In genomic region chr13:27138457-27139093, GRCh38 we compare ENCODE assay signal across 1 cellular context.
TF ChIP-seq lines count a peak whose summit lies in the region.

No MANE protein-coding gene starts in this region.

TF ChIP-seq in K562, 482 proteins besides CTCF, POLR2A, EP300 and RAD21 (continued from another document and continues in another):
- TF ChIP-seq STAG1 (CRISPR knock-in tag; IDR thresholded peaks at IDR 0.05; ENCODE audit: borderline replicate concordance), result no peak
- TF ChIP-seq ZNF41 (CRISPR knock-in tag; conservative IDR thresholded peaks at IDR 0.05), result peak; percentile 94
- no peak for TF ChIP-seq ZFX (CRISPR knock-in tag; IDR thresholded peaks at IDR 0.05)
- peak; percentile 98 for TF ChIP-seq NUFIP1 (IDR thresholded peaks at IDR 0.05; ENCODE audit: partially characterized antibody)
- peak; percentile 92 for TF ChIP-seq ZNF444 (CRISPR knock-in tag; IDR thresholded peaks at IDR 0.05)
- no peak for TF ChIP-seq CBX5 (IDR thresholded peaks at IDR 0.05; ENCODE audit: borderline replicate concordance, low read depth)
- peak in 1 of 2 experiments; percentile 53; a peak in 1 of 4 replicates for TF ChIP-seq RCOR1 (IDR thresholded peaks at IDR 0.05; ENCODE audit: borderline replicate concordance in 1 of 2, low read depth in 2 of 2, low read length in 2 of 2)
- no peak for TF ChIP-seq SAP30 (IDR thresholded peaks at IDR 0.05; ENCODE audit: borderline replicate concordance, insufficient read depth, low read depth, low read length, poor library complexity, severe bottlenecking)
- no peak for TF ChIP-seq SREBF2 (CRISPR knock-in tag; IDR thresholded peaks at IDR 0.05)
- TF ChIP-seq ZBTB2 (IDR thresholded peaks at IDR 0.05), result peak; percentile 79
- no peak for TF ChIP-seq HMGXB4 (CRISPR knock-in tag; IDR thresholded peaks at IDR 0.05)
- TF ChIP-seq ASH1L (IDR thresholded peaks at IDR 0.05; ENCODE audit: borderline replicate concordance, low read depth, partially characterized antibody), result no peak
- TF ChIP-seq TAF9B (IDR thresholded peaks at IDR 0.05; ENCODE audit: partially characterized antibody), result no peak
- no peak for TF ChIP-seq NKRF (IDR thresholded peaks at IDR 0.05; ENCODE audit: borderline replicate concordance)
- peak; percentile 62 for TF ChIP-seq PKNOX1 (IDR thresholded peaks at IDR 0.05)
- peak; percentile 67; the same call in 1 of the 2 replicates for TF ChIP-seq KLF10 (CRISPR knock-in tag; IDR thresholded peaks at IDR 0.05)
- no peak for TF ChIP-seq MEF2A (IDR thresholded peaks at IDR 0.05; ENCODE audit: control insufficient read depth, low read depth, low read length)
- no peak for TF ChIP-seq HES1 (IDR thresholded peaks at IDR 0.05; ENCODE audit: low read depth)
- peak; percentile 63 to 73; a peak in 3 of 4 replicates for TF ChIP-seq FOXK2 (conservative IDR thresholded peaks at IDR 0.05 in 1 of 2, IDR thresholded peaks at IDR 0.05 in 1 of 2; ENCODE audit: low read depth in 2 of 2)
- no peak for TF ChIP-seq CBX3 (IDR thresholded peaks at IDR 0.05; ENCODE audit: borderline replicate concordance in 1 of 2, low read length in 2 of 2)
- no peak for TF ChIP-seq MAFF (IDR thresholded peaks at IDR 0.05; ENCODE audit: low read length)
- peak; percentile 97 for TF ChIP-seq TCFL5 (CRISPR knock-in tag; conservative IDR thresholded peaks at IDR 0.05)
- peak; percentile 37; the same call in 1 of the 2 replicates for TF ChIP-seq CTBP1 (IDR thresholded peaks at IDR 0.05; ENCODE audit: borderline replicate concordance)
- TF ChIP-seq GATA2 (CRISPR knock-in tag; IDR thresholded peaks at IDR 0.05), result peak; percentile 64
- TF ChIP-seq CHD7 (IDR thresholded peaks at IDR 0.05; ENCODE audit: low read depth, low read length), result no peak
- TF ChIP-seq HOMEZ (CRISPR knock-in tag; IDR thresholded peaks at IDR 0.05), result peak; percentile 97
- no peak for TF ChIP-seq HDGF (IDR thresholded peaks at IDR 0.05)
- no peak for TF ChIP-seq C11orf30 (IDR thresholded peaks at IDR 0.05; ENCODE audit: low read depth)
- TF ChIP-seq ZFP1 (CRISPR knock-in tag; IDR thresholded peaks at IDR 0.05), result peak; percentile 84
- peak; percentile 87 for TF ChIP-seq ZNF324 (CRISPR knock-in tag; IDR thresholded peaks at IDR 0.05)
- no peak for TF ChIP-seq POU5F1 (IDR thresholded peaks at IDR 0.05; ENCODE audit: borderline replicate concordance, low read depth, low read length, partially characterized antibody)
- TF ChIP-seq JUNB (CRISPR knock-in tag; conservative IDR thresholded peaks at IDR 0.05), result no peak; the same call in 1 of the 2 replicates
- no peak for TF ChIP-seq LARP7 (IDR thresholded peaks at IDR 0.05)
- no peak for TF ChIP-seq CREBBP (IDR thresholded peaks at IDR 0.05; ENCODE audit: low read depth, low read length)
- no peak for TF ChIP-seq NFATC3 (IDR thresholded peaks at IDR 0.05)
- no peak for TF ChIP-seq BRD4 (IDR thresholded peaks at IDR 0.05)
- TF ChIP-seq HDAC2 (IDR thresholded peaks at IDR 0.05), result peak; percentile 56
- peak; percentile 100 for TF ChIP-seq IRF9 (tag; IDR thresholded peaks at IDR 0.05)
- TF ChIP-seq STAT5B (CRISPR knock-in tag; IDR thresholded peaks at IDR 0.05), result peak; percentile 92
- no peak for TF ChIP-seq ETS1 (conservative IDR thresholded peaks at IDR 0.05; ENCODE audit: control insufficient read depth, low read depth, low read length)
